Comparison of ENCODE assay signal across 8 cellular contexts in the genomic region with DNA sequence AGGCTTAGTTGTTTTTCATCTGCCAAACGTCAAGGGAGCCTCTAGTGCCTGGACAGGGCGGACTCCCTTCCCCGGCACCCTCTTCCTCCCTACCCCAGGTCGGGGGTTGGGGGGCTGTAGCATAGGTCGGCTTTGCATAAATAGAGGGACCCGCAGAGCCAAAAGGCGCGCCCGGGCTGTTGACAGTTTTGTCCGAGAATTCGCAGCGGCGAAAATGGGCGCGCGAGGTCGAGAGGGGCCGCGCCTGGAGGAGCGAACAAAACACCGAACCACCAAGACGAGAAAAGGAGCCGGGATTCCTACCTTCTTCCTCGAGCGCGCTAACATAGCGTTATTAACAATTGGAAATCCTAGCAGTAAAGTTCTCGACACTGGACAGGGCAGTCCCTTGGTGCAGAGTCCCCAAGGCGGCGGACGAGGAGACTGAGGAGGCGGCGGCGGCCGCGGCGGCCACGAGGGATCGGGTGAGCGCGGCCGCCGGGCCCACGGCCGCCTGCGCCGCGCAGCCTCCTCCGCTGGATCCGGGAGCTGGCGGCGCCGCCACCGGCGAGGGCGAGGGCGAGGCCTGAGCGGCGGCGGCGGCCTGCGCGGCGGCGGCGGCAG. TPM values are rescaled to one million over a fixed set of nuclear protein-coding genes. Genes with fewer than 3 reads are reported as not detected.
DNase-seq lines count a peak whose midpoint lies in the region; ATAC-seq and TF ChIP-seq lines count a peak whose summit lies in the region.

No MANE protein-coding gene starts in this region.

- TF ChIP-seq CTCF in AG10803 (conservative IDR thresholded peaks at IDR 0.05; ENCODE audit: low read length) (no peak), HFF-Myc (IDR thresholded peaks at IDR 0.05; ENCODE audit: low read depth, low read length, missing control alignments) (no peak)

- peaks cover 70% of the 10 kb centered on the region for H3K27me3 Mint-ChIP-seq in activated T-helper 2 cell treated with anti-CD3 and anti-CD28 coated beads, Interferon-gamma antibody, Interleukin-2, Interleukin-4, amounts not matched to agents 10 μg/mL and 5 μg/mL and 100 μg/mL, durations not matched to agents 14 hours and 24 hours and 36 hours (ENCODE audit: low read depth)

- DNase-seq in AG10803 (ENCODE audit: low read depth) (no peak), HFF-Myc (ENCODE audit: extremely low read depth, low read depth) (no peak), left lobe of liver (ENCODE audit: low spot score) (no peak), SKM-1 (lab: John Stamatoyannopoulos, UW; ENCODE audit: unreplicated experiment) (no peak), kidney tubule cell (ENCODE audit: low spot score) (no peak)
- DNase-seq in activated T-helper 2 cell treated with anti-CD3 and anti-CD28 coated beads, Interferon-gamma antibody, Interleukin-2, Interleukin-4, amounts not matched to agents 10 μg/mL and 5 μg/mL and 100 μg/mL, durations not matched to agents 14 hours and 24 hours and 36 hours (ENCODE audit: low spot score) = no peak

- no peak overlapping the region for H3K27ac Mint-ChIP-seq in activated T-helper 2 cell treated with anti-CD3 and anti-CD28 coated beads, Interferon-gamma antibody, Interleukin-2, Interleukin-4, amounts not matched to agents 10 μg/mL and 5 μg/mL and 100 μg/mL, durations not matched to agents 14 hours and 24 hours and 36 hours

- H3K4me1 Mint-ChIP-seq in activated T-helper 2 cell treated with anti-CD3 and anti-CD28 coated beads, Interferon-gamma antibody, Interleukin-2, Interleukin-4, amounts not matched to agents 10 μg/mL and 5 μg/mL and 100 μg/mL, durations not matched to agents 14 hours and 24 hours and 36 hours (ENCODE audit: low read depth) = peaks cover 6% of the 10 kb centered on the region

- ATAC-seq in left lobe of liver (peak; percentile 17), GM18502 (IDR thresholded peaks at IDR 0.05; ENCODE audit: poor library complexity, unreplicated experiment) (no peak), GM18519 (IDR thresholded peaks at IDR 0.05; ENCODE audit: low FRiP score, unreplicated experiment) (no peak)

- H3K9me3 Mint-ChIP-seq in activated T-helper 2 cell treated with anti-CD3 and anti-CD28 coated beads, Interferon-gamma antibody, Interleukin-2, Interleukin-4, amounts not matched to agents 10 μg/mL and 5 μg/mL and 100 μg/mL, durations not matched to agents 14 hours and 24 hours and 36 hours = no peaks in the 10 kb centered on the region

- no peaks in the 10 kb centered on the region for H3K36me3 Mint-ChIP-seq in activated T-helper 2 cell treated with anti-CD3 and anti-CD28 coated beads, Interferon-gamma antibody, Interleukin-2, Interleukin-4, amounts not matched to agents 10 μg/mL and 5 μg/mL and 100 μg/mL, durations not matched to agents 14 hours and 24 hours and 36 hours (ENCODE audit: low read depth)

- intact Hi-C loops in activated T-helper 2 cell treated with anti-CD3 and anti-CD28 coated beads, Interferon-gamma antibody, Interleukin-2, Interleukin-4, amounts not matched to agents 10 μg/mL and 5 μg/mL and 100 μg/mL, durations not matched to agents 14 hours and 24 hours and 36 hours (cut with micrococcal nuclease) = loop anchor here (5.0 kb wide), 1 partner anchor 214 kb away; no protein-coding TSS in a partner anchor

- H3K4me3 ChIP-seq in AG10803 (ENCODE audit: low read length) = peak overlapping the region; percentile 83
- H3K4me3 ChIP-seq in HFF-Myc (replicated peaks; ENCODE audit: low read depth, low read length) = peak overlapping the region; percentile 76

- peak overlapping the region; percentile 60 for H3K4me3 Mint-ChIP-seq in activated T-helper 2 cell treated with anti-CD3 and anti-CD28 coated beads, Interferon-gamma antibody, Interleukin-2, Interleukin-4, amounts not matched to agents 10 μg/mL and 5 μg/mL and 100 μg/mL, durations not matched to agents 14 hours and 24 hours and 36 hours (ENCODE audit: low read depth)

RNA-seq across cellular contexts. Expression of a gene that starts 1.8 kb away (rescaled TPM):
- total RNA-seq in activated T-helper 2 cell treated with anti-CD3 and anti-CD28 coated beads, Interferon-gamma antibody, Interleukin-2, Interleukin-4, amounts not matched to agents 10 μg/mL and 5 μg/mL and 100 μg/mL, durations not matched to agents 14 hours and 24 hours and 36 hours = 0.11 and 0.25 TPM in 2 replicates
- total RNA-seq in left lobe of liver = not detected

RNA-seq across cellular contexts. Expression of a gene that starts 51.5 kb away (rescaled TPM):
- 967 and 969 TPM in 2 replicates for total RNA-seq in activated T-helper 2 cell treated with anti-CD3 and anti-CD28 coated beads, Interferon-gamma antibody, Interleukin-2, Interleukin-4, amounts not matched to agents 10 μg/mL and 5 μg/mL and 100 μg/mL, durations not matched to agents 14 hours and 24 hours and 36 hours
- total RNA-seq in left lobe of liver = 140 TPM
